Comparison of ENCODE assay signal across 20 cellular contexts in genomic region chr4:182147391-182147790, GRCh38.
"Had no signal": no experiment of that assay in that cellular context is flagged by ENCODE, and none has a peak within 500 bp of the region (broad histone marks: within the 10 kb centered on the region; RNA-seq: fewer than 3 reads in every experiment).

No MANE protein-coding gene starts in this region.

- H3K9me3 ChIP-seq: colonic mucosa, lower lobe of right lung, right atrium auricular region, tibial artery, vagina had no signal

- H3K27ac ChIP-seq: colonic mucosa, foreskin keratinocyte, lower lobe of right lung, right atrium auricular region, tibial artery, vagina had no signal

- H3K27me3 ChIP-seq: foreskin keratinocyte had no signal

- H3K36me3 ChIP-seq: colonic mucosa, lower lobe of right lung, right atrium auricular region, tibial artery, vagina had no signal

- FAIRE-seq: endothelial cell of umbilical vein had no signal

- H3K4me1 ChIP-seq: colonic mucosa had no signal

- H3K4me3 ChIP-seq: colonic mucosa, lower lobe of right lung, right atrium auricular region, tibial artery, vagina had no signal

- DNase-seq: activated CD4-positive, alpha-beta T cell treated with anti-CD3 and anti-CD28 coated beads for 48 hours; activated CD8-positive, alpha-beta T cell treated with anti-CD3 and anti-CD28 coated beads for 36 hours; activated effector memory CD4-positive, alpha-beta T cell treated with anti-CD3 and anti-CD28 coated beads, Interleukin-2, amount 50 U/mL, for 16 hours; activated T-cell treated with anti-CD3 and anti-CD28 coated beads, Interleukin-2, amount 50 U/mL, for 48 hours; central memory CD4-positive, alpha-beta T cell; colonic mucosa; effector CD4-positive, alpha-beta T cell; left colon; lower lobe of right lung; naive B cell; nucleus accumbens; stimulated activated CD4-positive, alpha-beta T cell treated with anti-CD3 and anti-CD28 coated beads, Interleukin-15, amount 100 ng/mL, for 24 hours; stimulated activated CD4-positive, alpha-beta T cell treated with anti-CD3 and anti-CD28 coated beads, Interleukin-4, amount 100 ng/mL, for 1 hour; stimulated activated naive B cell treated with anti-CD40 and anti-IgM and Interleukin-4, amounts not matched to agents 10 μg/mL and 1 μg/mL and 100 μg/mL, for 72 hours; T-helper 2 cell; tibial artery had no signal
